In the genomic region with DNA sequence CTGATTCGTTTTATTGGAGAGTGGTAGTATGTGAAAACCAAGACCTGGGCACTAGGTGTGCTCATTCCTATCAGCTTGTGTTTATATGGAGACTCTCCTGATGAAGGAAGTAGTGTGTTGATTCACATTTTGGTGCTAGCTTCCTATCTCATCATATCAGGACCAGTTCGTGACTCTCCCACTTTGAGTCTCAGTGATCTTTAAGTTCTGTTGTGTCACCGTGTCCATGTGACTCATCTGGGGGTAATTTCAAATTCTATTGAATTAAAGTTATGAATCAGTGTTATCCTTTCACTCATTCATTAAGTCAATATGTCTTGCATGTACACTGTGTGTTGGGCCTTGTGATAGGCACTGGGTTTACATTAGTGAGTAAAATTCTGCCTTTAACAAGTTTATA, we compare ENCODE assay signal across 27 cellular contexts.
DNase-seq lines count a peak whose midpoint lies in the region; ATAC-seq, FAIRE-seq and TF ChIP-seq lines count a peak whose summit lies in the region.
"Had no signal": no experiment of that assay in that cellular context is flagged by ENCODE, and none has a peak within 500 bp of the region (broad histone marks: within the 10 kb centered on the region; RNA-seq: fewer than 3 reads in every experiment).

No MANE protein-coding gene starts in this region.

- no peaks in the 10 kb centered on the region for H4K20me1 ChIP-seq in IMR-90 (ENCODE audit: insufficient read depth, low read length)
- H4K20me1 ChIP-seq: BLaER1 treated with 17β-estradiol and CSF1 and Interleukin-3, amounts not matched to agents 10 nM and 100 nM had no signal

- H3K79me1 ChIP-seq in IMR-90 (ENCODE audit: low read depth in 1 of 2, low read length in 2 of 2), result peaks cover 4% of the 10 kb centered on the region in 2 experiments; a peak in 2 of 4 replicates

- no peak overlapping the region; the same call in 1 of the 2 replicates for H2AK5ac ChIP-seq in IMR-90 (ENCODE audit: low read depth, low read length)

- H3K18ac ChIP-seq in IMR-90 (ENCODE audit: low read depth, low read length), result peak overlapping the region; percentile 61; the same call in 1 of the 2 replicates

- H3K27me3 ChIP-seq in IMR-90 (ENCODE audit: control insufficient read depth, insufficient read depth, low read length), result no peaks in the 10 kb centered on the region
- H3K27me3 ChIP-seq in bronchial epithelial cell (ENCODE audit: control insufficient read depth, insufficient read depth, low read length), result no peaks in the 10 kb centered on the region
- H3K27me3 ChIP-seq in upper lobe of right lung, result peaks cover 4% of the 10 kb centered on the region
- H3K27me3 ChIP-seq: BLaER1 treated with 17β-estradiol and CSF1 and Interleukin-3, amounts not matched to agents 10 nM and 100 nM; breast epithelium; transverse colon had no signal

- H3K4me2 ChIP-seq in IMR-90 (ENCODE audit: low read depth, low read length), result no peak overlapping the region
- H3K4me2 ChIP-seq: A549; BLaER1 treated with 17β-estradiol and CSF1 and Interleukin-3, amounts not matched to agents 10 nM and 100 nM had no signal

- 0 out of 3 replicates have a peak overlapping the region, but pooled peaks have one; percentile 36 for H2BK15ac ChIP-seq in IMR-90 (ENCODE audit: low read depth, low read length)

- H3K9me1 ChIP-seq in IMR-90 (ENCODE audit: insufficient read depth, low read length), result peaks cover 3% of the 10 kb centered on the region; the same call in 1 of the 2 replicates

- H2BK20ac ChIP-seq in IMR-90 (ENCODE audit: low read depth, low read length), result no peak overlapping the region; the same call in 1 of the 2 replicates

- no peak overlapping the region for H4K91ac ChIP-seq in IMR-90 (ENCODE audit: insufficient read depth, low read depth, low read length)

- WGBS in IMR-90 (ENCODE audit: extremely low coverage in 2 of 2, insufficient read length in 1 of 2), 2 experiments, result no CpG with 5 or more reads among the region's 3 CpGs

- H3K27ac ChIP-seq in IMR-90 (ENCODE audit: insufficient read depth, low read length), result no peak overlapping the region
- H3K27ac ChIP-seq in upper lobe of right lung, result no peak overlapping the region
- H3K27ac ChIP-seq: A549; BLaER1 treated with 17β-estradiol and CSF1 and Interleukin-3, amounts not matched to agents 10 nM and 100 nM; breast epithelium; coronary artery; esophagus squamous epithelium; transverse colon had no signal

- H2AK9ac ChIP-seq in IMR-90 (replicated peaks; ENCODE audit: low read depth, low read length, poor library complexity), result no peak overlapping the region

- H3K36me3 ChIP-seq in IMR-90 (ENCODE audit: control insufficient read depth, insufficient read depth, low read length), result no peaks in the 10 kb centered on the region
- H3K36me3 ChIP-seq in bronchial epithelial cell (ENCODE audit: control insufficient read depth, insufficient read depth, low read length), result no peaks in the 10 kb centered on the region
- no peaks in the 10 kb centered on the region for H3K36me3 ChIP-seq in upper lobe of right lung
- H3K36me3 ChIP-seq: BLaER1 treated with 17β-estradiol and CSF1 and Interleukin-3, amounts not matched to agents 10 nM and 100 nM; breast epithelium; esophagus squamous epithelium; transverse colon had no signal

- H4K8ac ChIP-seq in IMR-90 (ENCODE audit: low read depth in 2 of 2, low read length in 2 of 2), result no peak overlapping the region

- TF ChIP-seq CTCF in IMR-90 (conservative IDR thresholded peaks at IDR 0.05; ENCODE audit: low read depth, low read length) (no peak), bronchial epithelial cell (IDR thresholded peaks at IDR 0.05; ENCODE audit: insufficient read depth, low read length, severe bottlenecking) (no peak), upper lobe of right lung (IDR thresholded peaks at IDR 0.05) (no peak)

- no peak overlapping the region for H3K4me3 Mint-ChIP-seq in activated naive CD4-positive, alpha-beta T cell treated with anti-CD3 and anti-CD28 coated beads, Interleukin-2, amount 10 ng/mL, durations not matched to agents 7 days and 5 days
- H3K4me3 Mint-ChIP-seq: activated CD8-positive, alpha-beta T cell treated with anti-CD3 and anti-CD28 coated beads for 36 hours; endodermal cell; memory B cell had no signal

- no peak for DNase-seq in activated naive CD4-positive, alpha-beta T cell treated with anti-CD3 and anti-CD28 coated beads, Interleukin-2, amount 50 U/mL, for 72 hours (ENCODE audit: low spot score in 2 of 2)
- DNase-seq in activated naive CD4-positive, alpha-beta T cell treated with anti-CD3 and anti-CD28 coated beads, Interleukin-2, amount 10 ng/mL, durations not matched to agents 7 days and 5 days, result no peak
- peak; percentile 66 for DNase-seq in IMR-90
- peak; percentile 27 for DNase-seq in bronchial epithelial cell (ENCODE audit: low read depth)
- DNase-seq in urothelium cell line (ENCODE audit: low spot score), result no peak
- DNase-seq in upper lobe of right lung, result no peak
- DNase-seq: activated CD8-positive, alpha-beta T cell treated with anti-CD3 and anti-CD28 coated beads for 36 hours; activated T-cell treated with anti-CD3 and anti-CD28 coated beads, Interleukin-2, amount 50 U/mL, for 1 hour; COR-L47; endodermal cell; esophagus squamous epithelium; H7; NCI-H1092; NCI-H1930; NCI-H748 treated with DMSO at 0.1 percent for 48 hours; stimulated activated CD8-positive, alpha-beta memory T cell treated with anti-CD3 and anti-CD28 coated beads, Interleukin-4, amount 100 ng/mL, for 48 hours; T-helper 9 cell; transverse colon had no signal

- no peak for TF ChIP-seq POLR2A in IMR-90 (IDR thresholded peaks at IDR 0.05; ENCODE audit: low read depth, low read length)

- no peak for TF ChIP-seq RAD21 in IMR-90 (IDR thresholded peaks at IDR 0.05; ENCODE audit: low read length)

- dilution Hi-C loops in IMR-90 (cut with HindIII; ENCODE audit: low sequenced_read_pairs, unreplicated experiment), result no loop called here

- H3K9ac ChIP-seq in IMR-90 (ENCODE audit: low read depth, low read length), result no peak overlapping the region
- H3K9ac ChIP-seq: BLaER1 treated with 17β-estradiol and CSF1 and Interleukin-3, amounts not matched to agents 10 nM and 100 nM had no signal

- no peaks in the 10 kb centered on the region for H3K36me3 Mint-ChIP-seq in activated naive CD4-positive, alpha-beta T cell treated with anti-CD3 and anti-CD28 coated beads, Interleukin-2, amount 50 U/mL, for 72 hours
- no peaks in the 10 kb centered on the region for H3K36me3 Mint-ChIP-seq in activated naive CD4-positive, alpha-beta T cell treated with anti-CD3 and anti-CD28 coated beads, Interleukin-2, amount 10 ng/mL, durations not matched to agents 7 days and 5 days

- FAIRE-seq in bronchial epithelial cell (lab: Jason Lieb, UNC) (no peak), urothelium cell line (lab: Jason Lieb, UNC) (peak; percentile 50)
- FAIRE-seq: A549, GM12878 had no signal

- H2AFZ ChIP-seq in IMR-90 (replicated peaks; ENCODE audit: low read length, poor library complexity), result no peak overlapping the region

- intact Hi-C loops in IMR-90 (cut with micrococcal nuclease), result no loop called here
- intact Hi-C loops in upper lobe of right lung (cut with DNase I), result no loop called here

- H3K4me1 Mint-ChIP-seq in activated naive CD4-positive, alpha-beta T cell treated with anti-CD3 and anti-CD28 coated beads, Interleukin-2, amount 10 ng/mL, durations not matched to agents 7 days and 5 days, result no peaks in the 10 kb centered on the region

- POLR2A ChIA-PET in IMR-90 (lab: Charles Lee; ENCODE audit: unreplicated experiment), result no interaction called here

- H4K5ac ChIP-seq in IMR-90 (ENCODE audit: low read depth, low read length), result no peak overlapping the region

- H3K9me3 Mint-ChIP-seq in activated naive CD4-positive, alpha-beta T cell treated with anti-CD3 and anti-CD28 coated beads, Interleukin-2, amount 50 U/mL, for 72 hours, result no peaks in the 10 kb centered on the region
- no peaks in the 10 kb centered on the region for H3K9me3 Mint-ChIP-seq in activated naive CD4-positive, alpha-beta T cell treated with anti-CD3 and anti-CD28 coated beads, Interleukin-2, amount 10 ng/mL, durations not matched to agents 7 days and 5 days
- H3K9me3 Mint-ChIP-seq: activated CD8-positive, alpha-beta T cell treated with anti-CD3 and anti-CD28 coated beads for 36 hours had no signal

- H3K4me1 ChIP-seq in IMR-90 (ENCODE audit: control insufficient read depth, insufficient read depth, low read length) (peaks cover 6% of the 10 kb centered on the region; the same call in 1 of the 2 replicates), upper lobe of right lung (no peaks in the 10 kb centered on the region)
- H3K4me1 ChIP-seq: A549, breast epithelium, esophagus squamous epithelium had no signal

- 0 out of 2 replicates have a peak overlapping the region, but pooled peaks have one; percentile 43 for H2BK120ac ChIP-seq in IMR-90 (ENCODE audit: low read depth, low read length)

- H3K23ac ChIP-seq in IMR-90 (ENCODE audit: low read depth, low read length), result peak overlapping the region; percentile 43; the same call in 1 of the 2 replicates

- no TSS peak for BruUV-seq in IMR-90 (replicated peaks; lab: Mats Ljungman, UMichigan)

- peak overlapping the region; percentile 55 for H3K14ac ChIP-seq in IMR-90 (replicated peaks; ENCODE audit: low read depth, low read length)

- H3K27me3 Mint-ChIP-seq in activated naive CD4-positive, alpha-beta T cell treated with anti-CD3 and anti-CD28 coated beads, Interleukin-2, amount 10 ng/mL, durations not matched to agents 7 days and 5 days, result peaks cover 18% of the 10 kb centered on the region

- H3K4me3 ChIP-seq in IMR-90 (ENCODE audit: insufficient read depth, low read depth, low read length) (no peak overlapping the region), bronchial epithelial cell (ENCODE audit: low read depth, low read length) (no peak overlapping the region), upper lobe of right lung (no peak overlapping the region)
- H3K4me3 ChIP-seq: A549; BLaER1 treated with 17β-estradiol and CSF1 and Interleukin-3, amounts not matched to agents 10 nM and 100 nM; breast epithelium; coronary artery; esophagus squamous epithelium; GM12878; transverse colon had no signal

- H2BK5ac ChIP-seq in IMR-90 (ENCODE audit: low read depth, low read length, poor library complexity, severe bottlenecking), result no peak overlapping the region

- in situ Hi-C loops in IMR-90 (cut with MboI; ENCODE audit: low sequenced_read_pairs), result no loop called here

- no peak overlapping the region for H3K56ac ChIP-seq in IMR-90 (ENCODE audit: extremely low read depth, insufficient read depth, low read length)

- ATAC-seq in activated naive CD4-positive, alpha-beta T cell treated with anti-CD3 and anti-CD28 coated beads, Interleukin-2, amount 50 U/mL, for 72 hours, result peak; percentile 26 to 82
- ATAC-seq in IMR-90 (ENCODE audit: low read depth) (peak; percentile 27), HG03354 (IDR thresholded peaks at IDR 0.05; ENCODE audit: poor library complexity, severe bottlenecking, unreplicated experiment) (no peak), upper lobe of right lung (no peak), HG03159 (IDR thresholded peaks at IDR 0.05; ENCODE audit: unreplicated experiment) (no peak)
- ATAC-seq: A549; activated CD8-positive, alpha-beta T cell treated with anti-CD3 and anti-CD28 coated beads for 36 hours; GM12878; Right ventricle myocardium inferior had no signal

- H3K4ac ChIP-seq in IMR-90 (ENCODE audit: low read depth, low read length), result no peak overlapping the region

- CTCF ChIA-PET in activated naive CD4-positive, alpha-beta T cell treated with anti-CD3 and anti-CD28 coated beads, Interleukin-2, amount 10 ng/mL, durations not matched to agents 7 days and 5 days (lab: Charles Lee), result no interaction called here
- CTCF ChIA-PET in IMR-90 (lab: Yijun Ruan, JAX), result interaction anchor here (1.0 kb wide), 1 partner anchor 11 kb away, joined by 4 read pairs; no protein-coding TSS in a partner anchor

- H3K9me3 ChIP-seq in IMR-90 (ENCODE audit: control insufficient read depth, insufficient read depth, low read length), result no peaks in the 10 kb centered on the region
- H3K9me3 ChIP-seq in upper lobe of right lung, result no peaks in the 10 kb centered on the region
- H3K9me3 ChIP-seq: A549; BLaER1 treated with 17β-estradiol and CSF1 and Interleukin-3, amounts not matched to agents 10 nM and 100 nM; breast epithelium; esophagus squamous epithelium; transverse colon had no signal

- no peak overlapping the region for H3K27ac Mint-ChIP-seq in activated naive CD4-positive, alpha-beta T cell treated with anti-CD3 and anti-CD28 coated beads, Interleukin-2, amount 50 U/mL, for 72 hours
- no peak overlapping the region for H3K27ac Mint-ChIP-seq in activated naive CD4-positive, alpha-beta T cell treated with anti-CD3 and anti-CD28 coated beads, Interleukin-2, amount 10 ng/mL, durations not matched to agents 7 days and 5 days
- H3K27ac Mint-ChIP-seq: activated CD8-positive, alpha-beta T cell treated with anti-CD3 and anti-CD28 coated beads for 36 hours; endodermal cell; memory B cell had no signal

Comparison
In these comparisons a context has a peak if more than half of its experiments do, and no peak if none do; other contexts are left out.
1. ATAC-seq: peak in activated naive CD4-positive, alpha-beta T cell treated with anti-CD3 and anti-CD28 coated beads, Interleukin-2, amount 50 U/mL, for 72 hours (2 of 2) and IMR-90 (single experiment); none in HG03354 (single experiment), upper lobe of right lung (single experiment) and HG03159 (single experiment).
2. DNase-seq: peak in IMR-90 (single experiment) and bronchial epithelial cell (single experiment); none in activated naive CD4-positive, alpha-beta T cell treated with anti-CD3 and anti-CD28 coated beads, Interleukin-2, amount 50 U/mL, for 72 hours (0 of 2), activated naive CD4-positive, alpha-beta T cell treated with anti-CD3 and anti-CD28 coated beads, Interleukin-2, amount 10 ng/mL, durations not matched to agents 7 days and 5 days (single experiment), urothelium cell line (single experiment) and upper lobe of right lung (single experiment).